In the genomic region with DNA sequence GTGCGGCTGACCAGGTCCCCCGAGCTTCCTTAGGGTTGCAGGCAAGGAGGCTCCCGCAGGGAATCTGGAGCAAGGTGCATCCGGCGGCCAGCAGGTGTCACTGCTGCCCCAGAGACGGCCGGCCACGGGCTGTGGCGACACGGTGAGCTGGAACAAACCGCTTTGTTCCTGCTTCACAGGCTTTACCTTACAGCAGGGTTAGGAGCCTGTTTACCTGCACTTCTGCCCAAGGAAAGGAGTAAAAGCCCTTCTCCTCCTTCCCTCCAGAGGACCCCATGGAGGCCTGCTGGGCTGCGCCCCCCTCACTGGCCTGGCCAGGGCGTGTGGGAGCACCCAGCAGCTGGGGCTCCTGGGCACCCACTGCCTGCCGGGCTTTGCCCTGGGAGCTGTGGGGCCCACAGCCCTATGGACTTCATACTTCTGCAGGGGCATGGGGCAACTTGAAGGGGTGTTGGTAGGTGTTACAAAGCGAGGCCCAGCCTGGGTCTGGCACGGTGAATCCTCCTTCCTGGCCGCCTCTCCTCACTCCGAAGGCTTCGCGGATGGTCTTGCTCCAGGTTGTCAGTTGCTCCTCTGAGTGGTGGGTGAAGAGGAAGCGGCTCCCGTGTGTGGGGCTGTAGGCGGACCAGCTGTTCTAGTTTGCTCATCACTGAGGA, we compare ENCODE assay signal across 7 cellular contexts.
DNase-seq lines count a peak whose midpoint lies in the region; ATAC-seq and TF ChIP-seq lines count a peak whose summit lies in the region.

No MANE protein-coding gene starts in this region.

- H3K27ac ChIP-seq in WERI-Rb-1 (peak overlapping the region; percentile 81), mammary epithelial cell (ENCODE audit: insufficient read depth, low read depth, low read length) (no peak overlapping the region)

- TF ChIP-seq CTCF in GM13976 (IDR thresholded peaks at IDR 0.05; ENCODE audit: borderline replicate concordance, control extremely low read depth, extremely low read depth, insufficient read depth, missing control alignments) (peak; percentile 94), WERI-Rb-1 (IDR thresholded peaks at IDR 0.05; ENCODE audit: low read depth, low read length) (peak; percentile 100), mammary epithelial cell (conservative IDR thresholded peaks at IDR 0.05 in 1 of 2, IDR thresholded peaks at IDR 0.05 in 1 of 2; ENCODE audit: extremely low read depth in 1 of 2, insufficient read depth in 1 of 2, low read depth in 1 of 2, low read length in 2 of 2) (peak; percentile 89 to 97), kidney epithelial cell (IDR thresholded peaks at IDR 0.05; ENCODE audit: insufficient read depth, low read length, poor library complexity, severe bottlenecking) (peak; percentile 98)

- dilution Hi-C loops in mammary epithelial cell (cut with HindIII; ENCODE audit: low sequenced_read_pairs) = no loop called here

- peak overlapping the region; percentile 60 for H2AFZ ChIP-seq in mammary epithelial cell (ENCODE audit: low read depth, low read length)

- ATAC-seq in HG02885 (IDR thresholded peaks at IDR 0.05; ENCODE audit: poor library complexity, unreplicated experiment) = peak; percentile 85

- H4K20me1 ChIP-seq in mammary epithelial cell (ENCODE audit: insufficient read depth, low read length) = no peaks in the 10 kb centered on the region

- H3K4me3 ChIP-seq in WERI-Rb-1 (ENCODE audit: low read depth, low read length) (no peak overlapping the region), mammary epithelial cell (replicated peaks in 1 of 3; ENCODE audit: insufficient read depth in 1 of 3, low read depth in 2 of 3, low read length in 3 of 3) (no peak overlapping the region), kidney epithelial cell (ENCODE audit: low read depth, low read length) (no peak overlapping the region)

- no peak overlapping the region for H3K9ac ChIP-seq in mammary epithelial cell (ENCODE audit: insufficient read depth, low read length)

- 58% methylated on average over 18 of the region's 23 CpGs for WGBS in mammary epithelial cell (ENCODE audit: low coverage, missing lambda C conversion rate)

- peaks cover 15% of the 10 kb centered on the region for H3K4me1 ChIP-seq in mammary epithelial cell (ENCODE audit: insufficient read depth, low read length)

- H3K36me3 ChIP-seq in WERI-Rb-1 (no peaks in the 10 kb centered on the region), mammary epithelial cell (ENCODE audit: insufficient read depth, low read length) (no peaks in the 10 kb centered on the region), kidney epithelial cell (ENCODE audit: control insufficient read depth, insufficient read depth, low read length) (no peaks in the 10 kb centered on the region)

- in situ Hi-C loops in GM13976 (cut with MboI; ENCODE audit: low sequenced_read_pairs, unreplicated experiment) (no loop called here), mammary epithelial cell (cut with MboI; ENCODE audit: low sequenced_read_pairs in 2 of 2) (loop anchor here in 1 of 2 donors (5.0 to 10.0 kb wide), 2 partner anchors 949 to 1446 kb away; no protein-coding TSS in a partner anchor)

- intact Hi-C loops in mammary epithelial cell (cut with micrococcal nuclease) = loop anchor here (1.0 to 5.0 kb wide), 8 partner anchors 18 to 1446 kb away; no protein-coding TSS in a partner anchor

- no TSS peak for BruUV-seq in mammary epithelial cell (replicated peaks; lab: Mats Ljungman, UMichigan)

- H3K27me3 ChIP-seq in WERI-Rb-1 (ENCODE audit: insufficient read depth, low read depth, severe bottlenecking) = no peaks in the 10 kb centered on the region
- no peaks in the 10 kb centered on the region for H3K27me3 ChIP-seq in mammary epithelial cell (ENCODE audit: insufficient read depth, low read length)
- H3K27me3 ChIP-seq in kidney epithelial cell (ENCODE audit: control insufficient read depth, insufficient read depth, low read length) = peaks cover 2% of the 10 kb centered on the region

- DNase-seq in GM13976 (ENCODE audit: low spot score) = peak; percentile 92
- DNase-seq in NCI-H2107 (lab: John Stamatoyannopoulos, UW) = peak; percentile 34
- DNase-seq in WERI-Rb-1 = peak; percentile 95
- DNase-seq in mammary epithelial cell = peak; percentile 70
- DNase-seq in kidney epithelial cell (ENCODE audit: low read depth) = no peak
- peak; percentile 68 for DNase-seq in stimulated activated CD4-positive, alpha-beta T cell treated with anti-CD3 and anti-CD28 coated beads, Interleukin-1b, Interleukin-23, amount 100 ng/mL, for 48 hours

- CTCF ChIA-PET in mammary epithelial cell (lab: Charles Lee; ENCODE audit: low non-redundant PET) = interaction anchor here (0.6 to 1.1 kb wide), 15 partner anchors 14 to 1448 kb away, joined by 3 to 10 read pairs (median 4); partner anchors contain the start of gene CDC5L

- peak overlapping the region; percentile 28 for H3K4me2 ChIP-seq in mammary epithelial cell (ENCODE audit: insufficient read depth, low read depth, low read length)

- H3K79me2 ChIP-seq in mammary epithelial cell (ENCODE audit: insufficient read depth, low read length) = no peaks in the 10 kb centered on the region

- H3K9me3 ChIP-seq in WERI-Rb-1 (ENCODE audit: severe bottlenecking) (no peaks in the 10 kb centered on the region), mammary epithelial cell (replicated peaks; ENCODE audit: insufficient read depth, low read length) (no peaks in the 10 kb centered on the region)
